Comparison of ENCODE assay signal across 8 cellular contexts in genomic region chr6:135438907-135439535, GRCh38. TPM values are rescaled to one million over a fixed set of nuclear protein-coding genes. Genes with fewer than 3 reads are reported as not detected.
A peak's percentile ranks its signal among the peaks of the same experiment; 100 is the strongest.
DNase-seq lines count a peak whose midpoint lies in the region; ATAC-seq and TF ChIP-seq lines count a peak whose summit lies in the region.

No MANE protein-coding gene starts in this region.

- H3K36me3 ChIP-seq in BE2C (no peaks in the 10 kb centered on the region; the same call in none of the 2 replicates), MM.1S (replicated peaks; ENCODE audit: insufficient read depth, low read length) (no peaks in the 10 kb centered on the region)

- no peaks in the 10 kb centered on the region for H3K9me2 ChIP-seq in MM.1S (replicated peaks; ENCODE audit: insufficient read depth, low read length)

- H2AFZ ChIP-seq in MM.1S (ENCODE audit: low read length) = no peak overlapping the region

- TF ChIP-seq CTCF in BE2C (IDR thresholded peaks at IDR 0.05; ENCODE audit: low read depth, low read length) (peak; percentile 54), MM.1S (IDR thresholded peaks at IDR 0.05; ENCODE audit: low read length) (peak; percentile 68), VCaP (conservative IDR thresholded peaks at IDR 0.05) (peak; percentile 51)

- ATAC-seq in GM18511 (IDR thresholded peaks at IDR 0.05; ENCODE audit: unreplicated experiment) (peak; percentile 59), HG02981 (IDR thresholded peaks at IDR 0.05; ENCODE audit: unreplicated experiment) (no peak)

- H3F3A ChIP-seq in MM.1S (ENCODE audit: insufficient read depth, low read length) = peaks cover 4% of the 10 kb centered on the region; the same call in 1 of the 2 replicates

- peak overlapping the region; percentile 43; the same call in 1 of the 2 replicates for H3K27ac ChIP-seq in MM.1S (ENCODE audit: low read length)
- no peak overlapping the region for H3K27ac ChIP-seq in VCaP

- no peaks in the 10 kb centered on the region for H3K27me3 ChIP-seq in BE2C
- H3K27me3 ChIP-seq in MM.1S (replicated peaks; ENCODE audit: insufficient read depth, low read length) = no peaks in the 10 kb centered on the region

- no peaks in the 10 kb centered on the region for H3K4me1 ChIP-seq in BE2C
- peaks cover 25% of the 10 kb centered on the region for H3K4me1 ChIP-seq in MM.1S (ENCODE audit: low read length)

- no peak overlapping the region for H3K4me3 ChIP-seq in BE2C (ENCODE audit: low read depth, low read length)
- H3K4me3 ChIP-seq in MM.1S (ENCODE audit: low read length) = 0 out of 2 replicates have a peak overlapping the region, but pooled peaks have one; percentile 8

- H3K79me2 ChIP-seq in MM.1S (ENCODE audit: low read length) = no peaks in the 10 kb centered on the region

- no peak overlapping the region for H3K9ac ChIP-seq in MM.1S (ENCODE audit: low read length)

- H3K9me3 ChIP-seq in BE2C (no peaks in the 10 kb centered on the region), MM.1S (replicated peaks; ENCODE audit: insufficient read depth, low read length) (no peaks in the 10 kb centered on the region)

- no peak for DNase-seq in BE2C
- peak; percentile 62 for DNase-seq in MM.1S
- DNase-seq in left kidney (ENCODE audit: low read depth, low spot score) = peak; percentile 19
- no peak for DNase-seq in GM03348 (ENCODE audit: low spot score)
- DNase-seq in DMS153 treated with DMSO at 0.1 percent for 48 hours (lab: John Stamatoyannopoulos, UW; ENCODE audit: unreplicated experiment) = no peak

- no peaks in the 10 kb centered on the region for H4K20me1 ChIP-seq in MM.1S (ENCODE audit: insufficient read depth, low read length)

- H3K4me2 ChIP-seq in MM.1S (ENCODE audit: low read depth, low read length) = peak overlapping the region; percentile 75; the same call in 1 of the 2 replicates

RNA-seq across cellular contexts. Expression of gene AHI1, which starts 58.5 kb away (rescaled TPM):
- polyA plus RNA-seq in BE2C (2012; ENCODE audit: insufficient read depth, insufficient read length, low read depth) = 7.4 TPM

Comparison
In these comparisons a context has a peak if more than half of its experiments do, and no peak if none do; other contexts are left out.
1. DNase-seq: peak in MM.1S (single experiment) and left kidney (single experiment); none in BE2C (single experiment), GM03348 (single experiment) and DMS153 treated with DMSO at 0.1 percent for 48 hours (single experiment).
2. Peak in every context shown above with its lines, with median percentiles within 50 percentile points of each other: CTCF ChIP-seq.